Comparison of ENCODE assay signal across 10 cellular contexts in the genomic region with DNA sequence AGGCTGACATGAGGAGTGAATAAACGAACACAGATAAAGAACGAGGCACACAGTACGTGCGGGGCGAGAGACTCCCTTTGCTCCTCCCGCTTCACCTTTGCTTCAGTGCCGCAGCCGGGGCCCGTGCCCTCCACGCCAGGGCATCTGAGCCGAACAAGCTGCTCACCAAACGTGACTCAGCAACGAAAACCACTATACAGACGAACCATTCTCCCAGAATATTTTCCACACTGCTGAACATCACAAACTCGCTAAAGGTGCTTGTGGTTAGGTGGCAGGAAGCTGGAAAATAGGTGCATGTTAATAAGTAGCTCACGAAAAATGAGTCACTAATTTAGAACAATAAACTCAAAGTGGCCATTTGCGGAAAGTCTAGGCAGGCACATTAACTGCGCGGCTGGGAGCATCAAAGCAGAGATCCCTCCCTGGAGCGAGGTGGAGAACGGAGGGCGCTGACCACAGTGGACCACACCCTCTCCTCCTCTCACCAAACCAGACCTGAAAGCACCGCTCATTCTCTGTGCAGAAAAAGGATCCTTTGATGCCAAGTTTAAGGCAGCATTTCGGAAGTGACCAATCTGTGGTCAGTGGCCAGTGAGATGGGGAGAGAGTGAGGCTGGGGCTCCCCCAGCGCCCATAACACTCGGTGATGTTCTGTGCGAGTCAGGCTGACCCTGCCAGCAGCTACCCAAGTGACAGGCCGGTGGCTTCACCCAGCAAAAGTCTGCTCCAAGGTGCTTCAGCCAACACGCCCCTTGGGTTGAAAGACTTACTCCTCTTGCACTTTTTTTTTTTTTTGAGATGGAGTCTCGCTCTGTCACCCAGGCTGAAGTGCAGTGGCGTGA.
DNase-seq lines count a peak whose midpoint lies in the region; ATAC-seq and TF ChIP-seq lines count a peak whose summit lies in the region.
"Had no signal": no experiment of that assay in that cellular context is flagged by ENCODE, and none has a peak within 500 bp of the region (broad histone marks: within the 10 kb centered on the region; RNA-seq: fewer than 3 reads in every experiment).

No MANE protein-coding gene starts in this region.

- H3K36me3 ChIP-seq in GM23338 (ENCODE audit: insufficient read depth) (no peaks in the 10 kb centered on the region), psoas muscle (ENCODE audit: insufficient read depth in 1 of 2, low read depth in 1 of 2) (no peaks in the 10 kb centered on the region)
- H3K36me3 ChIP-seq: thyroid gland had no signal

- H4K20me1 ChIP-seq in GM23338 (replicated peaks; ENCODE audit: insufficient read depth): peaks cover 13% of the 10 kb centered on the region

- H3K27ac ChIP-seq in GM23338 (ENCODE audit: low read depth): peak overlapping the region; percentile 50; the same call in 1 of the 2 replicates
- H3K27ac ChIP-seq in psoas muscle: peak overlapping the region; percentile 86

- H3K9me3 Mint-ChIP-seq in GM23338 (no peaks in the 10 kb centered on the region), brain (peaks cover 0 to 8% (median 3%) of the 10 kb centered on the region in 5 experiments)

- peaks cover 60% of the 10 kb centered on the region for H3K4me1 Mint-ChIP-seq in GM23338
- peaks cover 87% of the 10 kb centered on the region for H3K4me1 Mint-ChIP-seq in brain

- no peak overlapping the region for H3K4me2 ChIP-seq in GM23338

- ATAC-seq in GM23338 (no peak), psoas muscle (no peak), GM18909 (IDR thresholded peaks at IDR 0.05; ENCODE audit: poor library complexity, unreplicated experiment) (no peak)
- ATAC-seq: Right ventricle myocardium inferior had no signal

- peaks cover 7% of the 10 kb centered on the region for H3K4me1 ChIP-seq in GM23338 (ENCODE audit: insufficient read depth)
- peaks cover 88% of the 10 kb centered on the region for H3K4me1 ChIP-seq in psoas muscle

- H3K9me2 ChIP-seq in GM23338 (ENCODE audit: insufficient read depth): no peaks in the 10 kb centered on the region

- H3K27ac Mint-ChIP-seq in GM23338 (peak overlapping the region; percentile 31; the same call in 1 of the 2 replicates), brain (peak overlapping the region; percentile 63 to 94 (median 69))

- WGBS in psoas muscle, 3 donors: 84 to 94% (median 90%) methylated on average over 29 to 31 of the region's 31 CpGs

- H2AFZ ChIP-seq in GM23338: no peak overlapping the region

- H3K36me3 Mint-ChIP-seq in GM23338 (ENCODE audit: low read depth): no peaks in the 10 kb centered on the region
- H3K36me3 Mint-ChIP-seq in brain: peaks cover 13% of the 10 kb centered on the region

- no peak overlapping the region for H3K4me3 ChIP-seq in GM23338
- no peak overlapping the region for H3K4me3 ChIP-seq in psoas muscle

- H3K27me3 ChIP-seq in GM23338 (ENCODE audit: insufficient read depth): no peaks in the 10 kb centered on the region
- H3K27me3 ChIP-seq in psoas muscle (ENCODE audit: insufficient read depth in 3 of 3, low read length in 2 of 3): no peaks in the 10 kb centered on the region
- H3K27me3 ChIP-seq: thyroid gland had no signal

- intact Hi-C loops in psoas muscle (cut with DNase I): loop anchor here in 1 of 2 donors (5.0 kb wide), 1 partner anchor 60 kb away; no protein-coding TSS in a partner anchor

- TF ChIP-seq CTCF in GM23338 (conservative IDR thresholded peaks at IDR 0.05; ENCODE audit: low read depth in 2 of 2): no peak
- TF ChIP-seq CTCF in brain (conservative IDR thresholded peaks at IDR 0.05): no peak
- no peak for TF ChIP-seq CTCF in psoas muscle (IDR thresholded peaks at IDR 0.05)

- no peaks in the 10 kb centered on the region for H3F3A ChIP-seq in GM23338 (replicated peaks; ENCODE audit: low read depth)

- no peaks in the 10 kb centered on the region for H3K9me3 ChIP-seq in psoas muscle
- H3K9me3 ChIP-seq: thyroid gland had no signal

- DNase-seq in GM23338 (ENCODE audit: low spot score): no peak
- DNase-seq in NCI-H2107 treated with DMSO at 0.1 percent for 48 hours (lab: John Stamatoyannopoulos, UW; ENCODE audit: unreplicated experiment): peak; percentile 35
- DNase-seq in psoas muscle: peak in 1 of 2 donors; percentile 53
- no peak for DNase-seq in stimulated activated CD8-positive, alpha-beta memory T cell treated with anti-CD3 and anti-CD28 coated beads, Interleukin-4, amount 100 ng/mL, for 48 hours
- no peak for DNase-seq in NCI-H2196 (lab: John Stamatoyannopoulos, UW; ENCODE audit: unreplicated experiment)
- DNase-seq in activated gamma-delta T cell treated with Interleukin-2 at 50 U/mL for 16 hours: no peak

- H3K79me2 ChIP-seq in GM23338 (replicated peaks; ENCODE audit: insufficient read depth): peaks cover 91% of the 10 kb centered on the region

- H3K27me3 Mint-ChIP-seq in GM23338 (ENCODE audit: insufficient read depth, low read depth, poor library complexity) (peaks cover 23% of the 10 kb centered on the region), brain (no peaks in the 10 kb centered on the region)

- H3K4me3 Mint-ChIP-seq in GM23338: no peak overlapping the region
- no peak overlapping the region for H3K4me3 Mint-ChIP-seq in brain

TF ChIP-seq in GM23338, 12 proteins besides CTCF, POLR2A, EP300 and RAD21 (continues in another document):
- TF ChIP-seq, protein P1, sequence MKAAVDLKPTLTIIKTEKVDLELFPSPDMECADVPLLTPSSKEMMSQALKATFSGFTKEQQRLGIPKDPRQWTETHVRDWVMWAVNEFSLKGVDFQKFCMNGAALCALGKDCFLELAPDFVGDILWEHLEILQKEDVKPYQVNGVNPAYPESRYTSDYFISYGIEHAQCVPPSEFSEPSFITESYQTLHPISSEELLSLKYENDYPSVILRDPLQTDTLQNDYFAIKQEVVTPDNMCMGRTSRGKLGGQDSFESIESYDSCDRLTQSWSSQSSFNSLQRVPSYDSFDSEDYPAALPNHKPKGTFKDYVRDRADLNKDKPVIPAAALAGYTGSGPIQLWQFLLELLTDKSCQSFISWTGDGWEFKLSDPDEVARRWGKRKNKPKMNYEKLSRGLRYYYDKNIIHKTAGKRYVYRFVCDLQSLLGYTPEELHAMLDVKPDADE (IDR thresholded peaks at IDR 0.05): no peak
- TF ChIP-seq NANOG (IDR thresholded peaks at IDR 0.05; ENCODE audit: borderline replicate concordance) (no peak), CREB1 (CRISPR knock-in tag; IDR thresholded peaks at IDR 0.05; ENCODE audit: low read depth) (no peak), POLR2AphosphoS5 (IDR thresholded peaks at IDR 0.05; ENCODE audit: low read depth) (no peak), STAT1 (IDR thresholded peaks at IDR 0.05; ENCODE audit: unreplicated experiment) (no peak), ZNF114 (CRISPR knock-in tag; IDR thresholded peaks at IDR 0.05) (no peak)
- TF ChIP-seq, protein P2, sequence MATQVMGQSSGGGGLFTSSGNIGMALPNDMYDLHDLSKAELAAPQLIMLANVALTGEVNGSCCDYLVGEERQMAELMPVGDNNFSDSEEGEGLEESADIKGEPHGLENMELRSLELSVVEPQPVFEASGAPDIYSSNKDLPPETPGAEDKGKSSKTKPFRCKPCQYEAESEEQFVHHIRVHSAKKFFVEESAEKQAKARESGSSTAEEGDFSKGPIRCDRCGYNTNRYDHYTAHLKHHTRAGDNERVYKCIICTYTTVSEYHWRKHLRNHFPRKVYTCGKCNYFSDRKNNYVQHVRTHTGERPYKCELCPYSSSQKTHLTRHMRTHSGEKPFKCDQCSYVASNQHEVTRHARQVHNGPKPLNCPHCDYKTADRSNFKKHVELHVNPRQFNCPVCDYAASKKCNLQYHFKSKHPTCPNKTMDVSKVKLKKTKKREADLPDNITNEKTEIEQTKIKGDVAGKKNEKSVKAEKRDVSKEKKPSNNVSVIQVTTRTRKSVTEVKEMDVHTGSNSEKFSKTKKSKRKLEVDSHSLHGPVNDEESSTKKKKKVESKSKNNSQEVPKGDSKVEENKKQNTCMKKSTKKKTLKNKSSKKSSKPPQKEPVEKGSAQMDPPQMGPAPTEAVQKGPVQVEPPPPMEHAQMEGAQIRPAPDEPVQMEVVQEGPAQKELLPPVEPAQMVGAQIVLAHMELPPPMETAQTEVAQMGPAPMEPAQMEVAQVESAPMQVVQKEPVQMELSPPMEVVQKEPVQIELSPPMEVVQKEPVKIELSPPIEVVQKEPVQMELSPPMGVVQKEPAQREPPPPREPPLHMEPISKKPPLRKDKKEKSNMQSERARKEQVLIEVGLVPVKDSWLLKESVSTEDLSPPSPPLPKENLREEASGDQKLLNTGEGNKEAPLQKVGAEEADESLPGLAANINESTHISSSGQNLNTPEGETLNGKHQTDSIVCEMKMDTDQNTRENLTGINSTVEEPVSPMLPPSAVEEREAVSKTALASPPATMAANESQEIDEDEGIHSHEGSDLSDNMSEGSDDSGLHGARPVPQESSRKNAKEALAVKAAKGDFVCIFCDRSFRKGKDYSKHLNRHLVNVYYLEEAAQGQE (IDR thresholded peaks at IDR 0.05; ENCODE audit: unreplicated experiment): no peak
